ENCODE assay signal across 9 cellular contexts in genomic region chr15:25793354-25794050, GRCh38.
DNase-seq lines count a peak whose midpoint lies in the region; ATAC-seq and TF ChIP-seq lines count a peak whose summit lies in the region.
"Had no signal": no experiment of that assay in that cellular context is flagged by ENCODE, and none has a peak within 500 bp of the region (broad histone marks: within the 10 kb centered on the region; RNA-seq: fewer than 3 reads in every experiment).

No MANE protein-coding gene starts in this region.

- peaks cover 22% of the 10 kb centered on the region for H3K36me3 Mint-ChIP-seq in activated T-cell treated with anti-CD3 and anti-CD28 coated beads, Interleukin-2, amount 50 U/mL, for 24 hours (ENCODE audit: low read depth)

- WGBS in stomach, 5 donors: 85 to 92% (median 90%) methylated on average over 6 of the region's 6 CpGs

- no peaks in the 10 kb centered on the region for H3K36me3 ChIP-seq in stomach

- no peak for TF ChIP-seq EP300 in stomach (IDR thresholded peaks at IDR 0.05)

- no peaks in the 10 kb centered on the region for H3K9me3 Mint-ChIP-seq in activated T-cell treated with anti-CD3 and anti-CD28 coated beads, Interleukin-2, amount 50 U/mL, for 24 hours

- no peaks in the 10 kb centered on the region for H3K27me3 Mint-ChIP-seq in activated T-cell treated with anti-CD3 and anti-CD28 coated beads, Interleukin-2, amount 50 U/mL, for 24 hours

- peak; percentile 20 for DNase-seq in activated T-cell treated with anti-CD3 and anti-CD28 coated beads, Interleukin-2, amount 50 U/mL, for 24 hours
- DNase-seq in activated T-cell treated with anti-CD3 and anti-CD28 coated beads for 4 hours (no peak), RPMI8226 (peak; percentile 92), stomach (peak; percentile 17), NCI-H1417 (lab: John Stamatoyannopoulos, UW) (no peak), T1000 (lab: John Stamatoyannopoulos, UW) (no peak)
- no peak for DNase-seq in stimulated activated CD4-positive, alpha-beta T cell treated with anti-CD3 and anti-CD28 coated beads, Interleukin-2, amount 100 ng/mL, for 48 hours
- DNase-seq: NCI-H187 treated with DMSO at 0.1 percent for 48 hours had no signal

- intact Hi-C loops in stomach (cut with DNase I; ENCODE audit: low total_unique reads): no loop called here

- no peaks in the 10 kb centered on the region for H3K9me3 ChIP-seq in stomach

- TF ChIP-seq CTCF in stomach (IDR thresholded peaks at IDR 0.05): no peak

- ATAC-seq in HG03060 (IDR thresholded peaks at IDR 0.05; ENCODE audit: low read depth, unreplicated experiment): peak; percentile 55

- peak overlapping the region; percentile 29 for H3K27ac Mint-ChIP-seq in activated T-cell treated with anti-CD3 and anti-CD28 coated beads, Interleukin-2, amount 50 U/mL, for 24 hours

- no peak for TF ChIP-seq POLR2A in stomach (IDR thresholded peaks at IDR 0.05)

- no peak overlapping the region for H3K27ac ChIP-seq in stomach

- no peak overlapping the region for H3K4me3 Mint-ChIP-seq in activated T-cell treated with anti-CD3 and anti-CD28 coated beads, Interleukin-2, amount 50 U/mL, for 24 hours

- H3K4me1 ChIP-seq in stomach: peaks cover 5 to 55% (median 35%) of the 10 kb centered on the region in 4 donors

- no peaks in the 10 kb centered on the region for H3K27me3 ChIP-seq in stomach

- no peak overlapping the region for H3K4me3 ChIP-seq in stomach

- H3K4me1 Mint-ChIP-seq in activated T-cell treated with anti-CD3 and anti-CD28 coated beads, Interleukin-2, amount 50 U/mL, for 24 hours (ENCODE audit: low read depth): peaks cover 89% of the 10 kb centered on the region

Comparison
In these comparisons a context has a peak if more than half of its experiments do, and no peak if none do; other contexts are left out.
1. DNase-seq: peak in activated T-cell treated with anti-CD3 and anti-CD28 coated beads, Interleukin-2, amount 50 U/mL, for 24 hours (single experiment), RPMI8226 (single experiment) and stomach (single experiment); none in activated T-cell treated with anti-CD3 and anti-CD28 coated beads for 4 hours (single experiment), NCI-H1417 (0 of 3), stimulated activated CD4-positive, alpha-beta T cell treated with anti-CD3 and anti-CD28 coated beads, Interleukin-2, amount 100 ng/mL, for 48 hours (0 of 2) and T1000 (single experiment).